Comparison of ENCODE assay signal across 23 cellular contexts in the genomic region with DNA sequence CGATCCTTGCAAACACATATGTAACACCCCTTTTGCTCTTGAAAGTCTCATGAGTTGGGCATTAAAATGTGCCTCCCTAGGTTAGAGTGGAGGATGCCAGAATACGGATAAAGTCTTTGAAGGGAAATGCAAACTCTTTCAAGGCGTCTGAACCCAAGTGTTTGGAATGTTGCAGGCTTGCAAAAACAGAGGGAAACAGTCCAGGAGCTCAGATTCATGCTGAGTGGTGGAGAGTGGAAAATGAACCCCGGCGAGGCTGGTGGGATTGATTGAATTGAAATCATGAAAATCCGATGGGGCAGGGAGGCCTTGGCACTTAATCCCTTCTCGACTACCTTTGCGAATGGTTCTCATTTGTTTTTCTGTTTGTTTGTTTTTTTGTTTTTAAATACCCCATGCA.
DNase-seq lines count a peak whose midpoint lies in the region; ATAC-seq and TF ChIP-seq lines count a peak whose summit lies in the region.
"Had no signal": no experiment of that assay in that cellular context is flagged by ENCODE, and none has a peak within 500 bp of the region (broad histone marks: within the 10 kb centered on the region; RNA-seq: fewer than 3 reads in every experiment).

No MANE protein-coding gene starts in this region.

- no peak overlapping the region for H3K4me3 Mint-ChIP-seq in stimulated activated naive CD8-positive, alpha-beta T cell treated with anti-CD3 and anti-CD28 coated beads, Interleukin-15, Interleukin-2, amounts not matched to agents 100 ng/mL and 50 ng/mL, for 24 hours
- no peak overlapping the region for H3K4me3 Mint-ChIP-seq in neural progenitor cell
- H3K4me3 Mint-ChIP-seq in activated CD8-positive, alpha-beta memory T cell treated with anti-CD3 and anti-CD28 coated beads, Interleukin-2, amount 10 ng/mL, durations not matched to agents 7 days and 5 days, result no peak overlapping the region
- H3K4me3 Mint-ChIP-seq: T-helper 1 cell treated with Interleukin-12 subunit alpha and Interleukin-12 subunit beta and Interleukin-4 antibody, amounts not matched to agents 30 μg/mL and 1 μg/mL, for 36 hours had no signal

- H3K27ac ChIP-seq in coronary artery, result peak overlapping the region; percentile 70 to 87
- peak overlapping the region; percentile 54 for H3K27ac ChIP-seq in neural progenitor cell
- H3K27ac ChIP-seq in stomach, result no peak overlapping the region
- H3K27ac ChIP-seq: cardiac muscle cell, sigmoid colon had no signal

- H3K9me3 Mint-ChIP-seq in stimulated activated naive CD8-positive, alpha-beta T cell treated with anti-CD3 and anti-CD28 coated beads, Interleukin-15, Interleukin-2, amounts not matched to agents 100 ng/mL and 50 ng/mL, for 24 hours, result no peaks in the 10 kb centered on the region
- H3K9me3 Mint-ChIP-seq in neural progenitor cell, result no peaks in the 10 kb centered on the region
- H3K9me3 Mint-ChIP-seq in activated CD8-positive, alpha-beta memory T cell treated with anti-CD3 and anti-CD28 coated beads, Interleukin-2, amount 10 ng/mL, durations not matched to agents 7 days and 5 days (ENCODE audit: low read depth), result no peaks in the 10 kb centered on the region
- H3K9me3 Mint-ChIP-seq: T-helper 1 cell treated with Interleukin-12 subunit alpha and Interleukin-12 subunit beta and Interleukin-4 antibody, amounts not matched to agents 30 μg/mL and 1 μg/mL, for 36 hours had no signal

- peaks cover 17% of the 10 kb centered on the region for H3F3A ChIP-seq in neural progenitor cell (ENCODE audit: low read depth)

- H3K36me3 ChIP-seq in neural progenitor cell (no peaks in the 10 kb centered on the region), stomach (peaks cover 39 to 98% (median 96%) of the 10 kb centered on the region in 4 donors)

- H3K4me2 ChIP-seq in neural progenitor cell, result peak overlapping the region; percentile 36

- H3K27ac Mint-ChIP-seq in stimulated activated naive CD8-positive, alpha-beta T cell treated with anti-CD3 and anti-CD28 coated beads, Interleukin-15, Interleukin-2, amounts not matched to agents 100 ng/mL and 50 ng/mL, for 24 hours, result peak overlapping the region; percentile 76
- H3K27ac Mint-ChIP-seq in neural progenitor cell, result no peak overlapping the region
- H3K27ac Mint-ChIP-seq in activated CD8-positive, alpha-beta memory T cell treated with anti-CD3 and anti-CD28 coated beads, Interleukin-2, amount 10 ng/mL, durations not matched to agents 7 days and 5 days, result no peak overlapping the region
- H3K27ac Mint-ChIP-seq: progenitor cell of endocrine pancreas; T-helper 1 cell treated with Interleukin-12 subunit alpha and Interleukin-12 subunit beta and Interleukin-4 antibody, amounts not matched to agents 30 μg/mL and 1 μg/mL, for 36 hours had no signal

- 68 to 82% (median 79%) methylated on average over 8 of the region's 8 CpGs for WGBS in stomach, 5 donors

- H3K27me3 Mint-ChIP-seq in stimulated activated naive CD8-positive, alpha-beta T cell treated with anti-CD3 and anti-CD28 coated beads, Interleukin-15, Interleukin-2, amounts not matched to agents 100 ng/mL and 50 ng/mL, for 24 hours, result no peaks in the 10 kb centered on the region
- peaks cover 5% of the 10 kb centered on the region for H3K27me3 Mint-ChIP-seq in neural progenitor cell (ENCODE audit: insufficient read depth, low read depth)
- no peaks in the 10 kb centered on the region for H3K27me3 Mint-ChIP-seq in activated CD8-positive, alpha-beta memory T cell treated with anti-CD3 and anti-CD28 coated beads, Interleukin-2, amount 10 ng/mL, durations not matched to agents 7 days and 5 days
- H3K27me3 Mint-ChIP-seq: progenitor cell of endocrine pancreas had no signal

- no peak for ATAC-seq in stimulated activated naive CD8-positive, alpha-beta T cell treated with anti-CD3 and anti-CD28 coated beads, Interleukin-15, Interleukin-2, amounts not matched to agents 100 U/mL and 50 U/mL, for 24 hours
- ATAC-seq in activated CD8-positive, alpha-beta memory T cell treated with anti-CD3 and anti-CD28 coated beads, Interleukin-2, amount 10 ng/mL, durations not matched to agents 7 days and 5 days, result no peak

- no peak for TF ChIP-seq POLR2A in stomach (IDR thresholded peaks at IDR 0.05)

- no peak overlapping the region for H3K9ac ChIP-seq in neural progenitor cell

- TF ChIP-seq EP300 in stomach (IDR thresholded peaks at IDR 0.05), result no peak

- H3K9me3 ChIP-seq in neural progenitor cell (ENCODE audit: low read depth), result no peaks in the 10 kb centered on the region
- H3K9me3 ChIP-seq in stomach, result no peaks in the 10 kb centered on the region
- H3K9me3 ChIP-seq: Caco-2, sigmoid colon had no signal

- intact Hi-C loops in stomach (cut with DNase I; ENCODE audit: low total_unique reads), result no loop called here

- no peak overlapping the region for H3K4me3 ChIP-seq in coronary artery
- H3K4me3 ChIP-seq in neural progenitor cell, result no peak overlapping the region
- no peak overlapping the region for H3K4me3 ChIP-seq in stomach
- H3K4me3 ChIP-seq: cardiac muscle cell, lung, sigmoid colon had no signal

- no peak for TF ChIP-seq CTCF in coronary artery (IDR thresholded peaks at IDR 0.05)
- no peak for TF ChIP-seq CTCF in neural progenitor cell (IDR thresholded peaks at IDR 0.05)
- no peak for TF ChIP-seq CTCF in stomach (IDR thresholded peaks at IDR 0.05)

- H3K4me1 Mint-ChIP-seq in stimulated activated naive CD8-positive, alpha-beta T cell treated with anti-CD3 and anti-CD28 coated beads, Interleukin-15, Interleukin-2, amounts not matched to agents 100 ng/mL and 50 ng/mL, for 24 hours (ENCODE audit: low read depth), result peaks cover 32% of the 10 kb centered on the region
- peaks cover 8% of the 10 kb centered on the region for H3K4me1 Mint-ChIP-seq in neural progenitor cell
- H3K4me1 Mint-ChIP-seq in activated CD8-positive, alpha-beta memory T cell treated with anti-CD3 and anti-CD28 coated beads, Interleukin-2, amount 10 ng/mL, durations not matched to agents 7 days and 5 days, result peaks cover 8% of the 10 kb centered on the region

- H3K4me1 ChIP-seq in neural progenitor cell (peaks cover 38% of the 10 kb centered on the region), stomach (peaks cover 0 to 18% (median 4%) of the 10 kb centered on the region in 4 donors)
- H3K4me1 ChIP-seq: sigmoid colon had no signal

- H2AFZ ChIP-seq in neural progenitor cell (replicated peaks), result no peak overlapping the region

- H3K27me3 ChIP-seq in neural progenitor cell (no peaks in the 10 kb centered on the region), stomach (no peaks in the 10 kb centered on the region)
- H3K27me3 ChIP-seq: cardiac muscle cell, sigmoid colon had no signal

- no peak for DNase-seq in stimulated activated naive CD8-positive, alpha-beta T cell treated with anti-CD3 and anti-CD28 coated beads, Interleukin-15, Interleukin-2, amounts not matched to agents 100 U/mL and 50 U/mL, for 24 hours
- DNase-seq in coronary artery (ENCODE audit: low spot score) (no peak), neural progenitor cell (ENCODE audit: low spot score) (peak; percentile 39), stomach (no peak), SIG-M5 (lab: John Stamatoyannopoulos, UW) (no peak)
- DNase-seq in activated CD8-positive, alpha-beta memory T cell treated with anti-CD3 and anti-CD28 coated beads, Interleukin-2, amount 10 ng/mL, durations not matched to agents 7 days and 5 days, result no peak
- DNase-seq: activated CD4-positive, alpha-beta T cell treated with anti-CD3 and anti-CD28 coated beads for 1 hour; activated effector memory CD4-positive, alpha-beta T cell treated with Interleukin-2 at 50 U/mL for 16 hours; Caco-2; DMS79 treated with DMSO at 0.1 percent for 48 hours; Kasumi-1; kidney glomerular epithelial cell; NCI-H1048; NCI-H1694 treated with DMSO at 0.1 percent for 48 hours; NCI-H2171; NCI-H526 treated with DMSO at 0.1 percent for 48 hours; sigmoid colon; stimulated activated CD4-positive, alpha-beta T cell treated with anti-CD3 and anti-CD28 coated beads, Interleukin-15, amount 100 ng/mL, for 24 hours had no signal

- H3K36me3 Mint-ChIP-seq in stimulated activated naive CD8-positive, alpha-beta T cell treated with anti-CD3 and anti-CD28 coated beads, Interleukin-15, Interleukin-2, amounts not matched to agents 100 ng/mL and 50 ng/mL, for 24 hours (ENCODE audit: low read depth), result peaks cover 77% of the 10 kb centered on the region
- H3K36me3 Mint-ChIP-seq in neural progenitor cell, result peaks cover 43% of the 10 kb centered on the region
- H3K36me3 Mint-ChIP-seq in activated CD8-positive, alpha-beta memory T cell treated with anti-CD3 and anti-CD28 coated beads, Interleukin-2, amount 10 ng/mL, durations not matched to agents 7 days and 5 days, result peaks cover 21% of the 10 kb centered on the region

- CTCF ChIA-PET in activated CD8-positive, alpha-beta memory T cell treated with anti-CD3 and anti-CD28 coated beads, Interleukin-2, amount 10 ng/mL, durations not matched to agents 7 days and 5 days (lab: Charles Lee), result no interaction called here

- no peaks in the 10 kb centered on the region for H3K79me2 ChIP-seq in neural progenitor cell (ENCODE audit: low read depth)

- peaks cover 11% of the 10 kb centered on the region for H4K20me1 ChIP-seq in neural progenitor cell (ENCODE audit: low read depth)

Comparison
In these comparisons a context has a peak if more than half of its experiments do, and no peak if none do; other contexts are left out.
1. H3K27ac ChIP-seq: peak in coronary artery (2 of 2) and neural progenitor cell (single experiment); none in stomach (0 of 5).